ENCODE assay signal across 32 cellular contexts in genomic region chr4:103449285-103449684, GRCh38.
"Had no signal": no experiment of that assay in that cellular context is flagged by ENCODE, and none has a peak within 500 bp of the region (broad histone marks: within the 10 kb centered on the region; RNA-seq: fewer than 3 reads in every experiment).

No MANE protein-coding gene starts in this region.

- H3K27ac Mint-ChIP-seq: memory B cell; mesothelial cell of epicardium; naive thymus-derived CD8-positive, alpha-beta T cell; nephron progenitor cell; stimulated activated memory B cell treated with anti-CD40 and anti-IgM and Interleukin-4, amounts not matched to agents 10 μg/mL and 1 μg/mL and 100 μg/mL, for 72 hours had no signal

- H3K9me3 ChIP-seq: gastrocnemius medialis, lower lobe of right lung, ovary, psoas muscle, testis, tibial artery, upper lobe of left lung had no signal

- DNase-seq: dorsolateral prefrontal cortex; effector CD4-positive, alpha-beta T cell; foreskin fibroblast; gastrocnemius medialis; head of caudate nucleus; kidney glomerular epithelial cell; left colon; left ventricle myocardium inferior; lower lobe of right lung; naive thymus-derived CD8-positive, alpha-beta T cell; nephron progenitor cell; occipital lobe; ovary; posterior cingulate gyrus; psoas muscle; right cardiac atrium; spleen; stimulated activated CD4-positive, alpha-beta T cell treated with anti-CD3 and anti-CD28 coated beads, Interleukin-4, amount 100 ng/mL, for 4 hours; stimulated activated naive CD8-positive, alpha-beta T cell treated with anti-CD3 and anti-CD28 coated beads, Interleukin-15, Interleukin-2, amounts not matched to agents 100 U/mL and 50 U/mL, for 24 hours; substantia nigra; testis; tibial artery; upper lobe of left lung had no signal

- H3K36me3 Mint-ChIP-seq: memory B cell; mesothelial cell of epicardium; naive thymus-derived CD8-positive, alpha-beta T cell; stimulated activated memory B cell treated with anti-CD40 and anti-IgM and Interleukin-4, amounts not matched to agents 10 μg/mL and 1 μg/mL and 100 μg/mL, for 72 hours had no signal

- H3K4me3 ChIP-seq: dorsolateral prefrontal cortex, gastrocnemius medialis, left ventricle myocardium inferior, lower lobe of right lung, ovary, psoas muscle, skin epidermis, spleen, testis, tibial artery, upper lobe of left lung had no signal

- H3K4me3 Mint-ChIP-seq: memory B cell; mesothelial cell of epicardium; naive thymus-derived CD8-positive, alpha-beta T cell; nephron progenitor cell; stimulated activated memory B cell treated with anti-CD40 and anti-IgM and Interleukin-4, amounts not matched to agents 10 μg/mL and 1 μg/mL and 100 μg/mL, for 72 hours had no signal

- H3K4me1 ChIP-seq: left ventricle myocardium inferior, lower lobe of right lung, spleen, testis, tibial artery, upper lobe of left lung had no signal

- H3K4me1 Mint-ChIP-seq: memory B cell; mesothelial cell of epicardium; naive thymus-derived CD8-positive, alpha-beta T cell; nephron progenitor cell; stimulated activated memory B cell treated with anti-CD40 and anti-IgM and Interleukin-4, amounts not matched to agents 10 μg/mL and 1 μg/mL and 100 μg/mL, for 72 hours had no signal

- H3K27me3 Mint-ChIP-seq: memory B cell; naive thymus-derived CD8-positive, alpha-beta T cell; stimulated activated memory B cell treated with anti-CD40 and anti-IgM and Interleukin-4, amounts not matched to agents 10 μg/mL and 1 μg/mL and 100 μg/mL, for 72 hours had no signal

- H3K27me3 ChIP-seq: dorsolateral prefrontal cortex, gastrocnemius medialis, ovary, spleen, testis, tibial artery, upper lobe of left lung had no signal

- ATAC-seq: esophagus mucosa; gastrocnemius medialis; left colon; lower lobe of right lung; naive thymus-derived CD8-positive, alpha-beta T cell; psoas muscle; right cardiac atrium; stimulated activated memory B cell treated with anti-CD40 and anti-IgM and Interleukin-4, amounts not matched to agents 10 μg/mL and 1 μg/mL and 100 μg/mL, for 72 hours; stimulated activated naive CD8-positive, alpha-beta T cell treated with anti-CD3 and anti-CD28 coated beads, Interleukin-15, Interleukin-2, amounts not matched to agents 100 U/mL and 50 U/mL, for 24 hours had no signal

- H3K36me3 ChIP-seq: gastrocnemius medialis, left ventricle myocardium inferior, lower lobe of right lung, ovary, spleen, tibial artery, upper lobe of left lung had no signal

- H3K27ac ChIP-seq: dorsolateral prefrontal cortex, epithelial cell of prostate, gastrocnemius medialis, left ventricle myocardium inferior, lower lobe of right lung, ovary, psoas muscle, skin epidermis, spleen, testis, tibial artery, upper lobe of left lung had no signal

- H3K9me3 Mint-ChIP-seq: mesothelial cell of epicardium; nephron progenitor cell; stimulated activated memory B cell treated with anti-CD40 and anti-IgM and Interleukin-4, amounts not matched to agents 10 μg/mL and 1 μg/mL and 100 μg/mL, for 72 hours had no signal

- FAIRE-seq: colon, islet of Langerhans, urothelium cell line had no signal
